ENCODE assay signal across 22 cellular contexts in the genomic region with DNA sequence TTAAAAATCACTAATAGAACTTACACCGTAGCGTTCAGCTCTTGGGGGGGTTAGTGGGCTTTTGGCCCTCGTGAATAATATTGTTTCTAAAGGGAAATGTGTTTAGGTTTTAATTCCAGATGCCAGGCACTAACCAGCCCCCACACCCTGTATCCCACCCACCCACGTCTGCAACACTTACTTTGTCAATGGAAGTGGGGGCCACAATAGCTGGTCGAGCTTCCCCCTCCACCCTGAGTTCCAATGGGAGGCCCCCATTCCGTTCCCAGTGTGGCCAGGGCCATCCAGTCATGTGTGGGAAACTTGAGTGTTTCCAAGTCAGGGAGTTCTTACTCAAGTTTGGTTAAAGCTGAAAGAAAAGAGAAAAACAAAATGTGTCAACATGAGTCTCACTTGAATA.
DNase-seq lines count a peak whose midpoint lies in the region; ATAC-seq and TF ChIP-seq lines count a peak whose summit lies in the region.
"Had no signal": no experiment of that assay in that cellular context is flagged by ENCODE, and none has a peak within 500 bp of the region (broad histone marks: within the 10 kb centered on the region; RNA-seq: fewer than 3 reads in every experiment).

No MANE protein-coding gene starts in this region.

- H3K9me3 Mint-ChIP-seq in nephron (peaks cover 8% of the 10 kb centered on the region), nephron progenitor cell (peaks cover 6% of the 10 kb centered on the region)

- H3K4me3 Mint-ChIP-seq in nephron (no peak overlapping the region), nephron progenitor cell (no peak overlapping the region)
- H3K4me3 Mint-ChIP-seq: CD14-positive monocyte; CD4-positive, alpha-beta memory T cell; CD4-positive, CD25-positive, alpha-beta regulatory T cell; CD8-positive, alpha-beta memory T cell had no signal

- H3K4me2 ChIP-seq in trophoblast cell (ENCODE audit: low read length), result no peak overlapping the region
- H3K4me2 ChIP-seq: BLaER1 had no signal

- peaks cover 3% of the 10 kb centered on the region for H3K27me3 Mint-ChIP-seq in nephron (ENCODE audit: low read depth)
- peaks cover 9% of the 10 kb centered on the region for H3K27me3 Mint-ChIP-seq in nephron progenitor cell (ENCODE audit: low read depth, poor library complexity)

- peak overlapping the region; percentile 78 for H4K91ac ChIP-seq in trophoblast cell (ENCODE audit: low read depth, low read length)

- no peak for ATAC-seq in left colon
- no peak for ATAC-seq in HG02938 (IDR thresholded peaks at IDR 0.05; ENCODE audit: unreplicated experiment)

- H3K36me3 Mint-ChIP-seq in nephron (ENCODE audit: low read depth) (no peaks in the 10 kb centered on the region), nephron progenitor cell (ENCODE audit: low read depth) (no peaks in the 10 kb centered on the region)
- H3K36me3 Mint-ChIP-seq: CD14-positive monocyte; CD4-positive, alpha-beta memory T cell; CD4-positive, CD25-positive, alpha-beta regulatory T cell; CD8-positive, alpha-beta memory T cell had no signal

- no peak overlapping the region for H3K27ac ChIP-seq in trophoblast cell (ENCODE audit: low read depth, low read length)
- H3K27ac ChIP-seq: BLaER1 had no signal

- H3K4me1 ChIP-seq in trophoblast cell (ENCODE audit: control insufficient read depth in 1 of 2, insufficient read depth in 2 of 2, low read length in 2 of 2), result peaks cover 8 to 26% of the 10 kb centered on the region in 2 experiments
- H3K4me1 ChIP-seq: BE2C, BLaER1 had no signal

- peak; percentile 22 for DNase-seq in ecto neural progenitor cell (ENCODE audit: low spot score)
- no peak for DNase-seq in trophoblast cell
- DNase-seq in left colon, result no peak
- DNase-seq in NCI-H2196 (lab: John Stamatoyannopoulos, UW; ENCODE audit: unreplicated experiment), result no peak
- DNase-seq in nephron progenitor cell, result no peak
- DNase-seq: 8988T; ACHN; BE2C; C1 segment of cervical spinal cord; CD4-positive, alpha-beta memory T cell; CD4-positive, CD25-positive, alpha-beta regulatory T cell; CD8-positive, alpha-beta memory T cell; COR-L47; DMS 273 treated with DMSO at 0.1 percent for 48 hours; DMS153; DMS53; DMS79; GF-D8 had no signal

- H3K4me1 Mint-ChIP-seq in nephron, result peaks cover 48% of the 10 kb centered on the region
- H3K4me1 Mint-ChIP-seq in nephron progenitor cell, result peaks cover 14% of the 10 kb centered on the region
- H3K4me1 Mint-ChIP-seq: CD14-positive monocyte; CD4-positive, alpha-beta memory T cell; CD4-positive, CD25-positive, alpha-beta regulatory T cell; CD8-positive, alpha-beta memory T cell had no signal

- H3K79me1 ChIP-seq in trophoblast cell (ENCODE audit: low read length), result peaks cover 18% of the 10 kb centered on the region

- H2BK12ac ChIP-seq in trophoblast cell (ENCODE audit: low read length), result no peak overlapping the region

- no peak overlapping the region for H3K23ac ChIP-seq in trophoblast cell (ENCODE audit: low read length)

- no peak overlapping the region for H3K4ac ChIP-seq in trophoblast cell (ENCODE audit: low read depth, low read length)

- H4K8ac ChIP-seq in trophoblast cell (ENCODE audit: low read depth, low read length), result no peak overlapping the region

- no peaks in the 10 kb centered on the region for H3K79me2 ChIP-seq in trophoblast cell (ENCODE audit: control insufficient read depth, insufficient read depth, low read length, poor library complexity)

- no peak overlapping the region for H3K14ac ChIP-seq in trophoblast cell (ENCODE audit: low read length)

- H3K36me3 ChIP-seq in trophoblast cell (ENCODE audit: control insufficient read depth in 1 of 2, insufficient read depth in 2 of 2, low read length in 2 of 2), result no peaks in the 10 kb centered on the region
- H3K36me3 ChIP-seq: BE2C, BLaER1 had no signal

- H3K27me3 ChIP-seq in trophoblast cell (ENCODE audit: insufficient read depth, low read length), result no peaks in the 10 kb centered on the region
- H3K27me3 ChIP-seq: BE2C, BLaER1 had no signal

- intact Hi-C loops in left colon (cut with DNase I, micrococcal nuclease), result no loop called here

- H3K27ac Mint-ChIP-seq in nephron (peak overlapping the region in 2 of 3 experiments; percentile 48 to 52), nephron progenitor cell (no peak overlapping the region)
- H3K27ac Mint-ChIP-seq: CD4-positive, alpha-beta memory T cell; CD4-positive, CD25-positive, alpha-beta regulatory T cell; CD8-positive, alpha-beta memory T cell had no signal

- no peak overlapping the region for H2BK5ac ChIP-seq in trophoblast cell (ENCODE audit: low read depth, low read length, poor library complexity)

- no peak overlapping the region for H3K9ac ChIP-seq in trophoblast cell (ENCODE audit: low read length)
- H3K9ac ChIP-seq: BLaER1 had no signal

- H2AFZ ChIP-seq in trophoblast cell (ENCODE audit: insufficient read depth, low read length, poor library complexity), result no peak overlapping the region

- no peak overlapping the region for H2AK5ac ChIP-seq in trophoblast cell (ENCODE audit: low read length)

- no peak overlapping the region for H3K4me3 ChIP-seq in trophoblast cell (ENCODE audit: low read depth, low read length)
- H3K4me3 ChIP-seq: BLaER1 had no signal

- no peaks in the 10 kb centered on the region for H3K9me3 ChIP-seq in trophoblast cell (ENCODE audit: insufficient read depth, low read depth, low read length)
- H3K9me3 ChIP-seq: BE2C, BLaER1 had no signal

- H3K18ac ChIP-seq in trophoblast cell (ENCODE audit: low read length), result no peak overlapping the region

- no peak for TF ChIP-seq CTCF in nephron (IDR thresholded peaks at IDR 0.05; ENCODE audit: unreplicated experiment in 3 of 3)
- TF ChIP-seq CTCF in nephron progenitor cell (IDR thresholded peaks at IDR 0.05), result no peak

- no CpG with 5 or more reads among the region's 6 CpGs for WGBS in trophoblast cell (ENCODE audit: extremely low coverage, insufficient coverage, insufficient read length)

- H4K12ac ChIP-seq in trophoblast cell (ENCODE audit: low read depth, low read length), result no peak overlapping the region

- peak overlapping the region; percentile 32 for H2BK120ac ChIP-seq in trophoblast cell (ENCODE audit: insufficient read depth, low read length, poor library complexity)
